Comparison of ENCODE assay signal across 14 cellular contexts in the genomic region with DNA sequence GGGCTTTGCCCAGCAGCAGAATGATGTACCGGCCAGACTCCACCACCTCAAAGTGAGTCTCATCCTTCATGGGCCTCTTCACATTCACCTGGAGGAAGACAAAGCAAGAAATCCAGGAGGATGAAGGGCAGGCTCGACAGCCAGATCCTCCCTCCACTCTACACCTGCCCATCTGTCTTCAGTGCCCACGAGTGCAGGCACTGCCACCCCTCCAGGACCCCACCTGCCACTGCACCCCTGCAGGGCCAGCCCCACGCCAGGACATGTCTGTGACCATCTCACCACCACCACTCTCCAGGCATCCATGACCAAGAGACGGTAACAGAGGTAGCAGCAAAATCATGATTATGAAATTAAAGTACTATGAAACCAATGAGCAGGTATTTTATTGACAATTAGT.
DNase-seq lines count a peak whose midpoint lies in the region; ATAC-seq, FAIRE-seq and TF ChIP-seq lines count a peak whose summit lies in the region.
"Had no signal": no experiment of that assay in that cellular context is flagged by ENCODE, and none has a peak within 500 bp of the region (broad histone marks: within the 10 kb centered on the region; RNA-seq: fewer than 3 reads in every experiment).

No MANE protein-coding gene starts in this region.

- WGBS in H9 (ENCODE audit: extremely low coverage, insufficient read length, low lambda C conversion rate) = no CpG with 5 or more reads among the region's 5 CpGs

- DNase-seq in H9 = peak; percentile 20
- no peak for DNase-seq in endothelial cell of umbilical vein (ENCODE audit: low read depth, low spot score)
- peak; percentile 71 for DNase-seq in osteocyte (ENCODE audit: extremely low spot score, unreplicated experiment)
- DNase-seq in urothelium cell line (ENCODE audit: low spot score) = no peak
- no peak for DNase-seq in colonic mucosa
- DNase-seq: ACHN; C1 segment of cervical spinal cord; Calu3; CD4-positive, alpha-beta T cell; DMS 273 treated with DMSO at 0.1 percent for 48 hours; IMR-90 had no signal

- no TSS peak for BruUV-seq in endothelial cell of umbilical vein (replicated peaks; lab: Mats Ljungman, UMichigan)

- H3K4me2 ChIP-seq in H9 (ENCODE audit: insufficient read depth, insufficient read length, low read length) = no peak overlapping the region
- H3K4me2 ChIP-seq in endothelial cell of umbilical vein (ENCODE audit: insufficient read depth, low read length) = no peak overlapping the region

- H3K9me3 Mint-ChIP-seq in H9 (peaks cover 9 to 10% of the 10 kb centered on the region in 2 experiments; a peak in 3 of 5 replicates), osteocyte (ENCODE audit: unreplicated experiment) (peaks cover 4% of the 10 kb centered on the region)

- H2AFZ ChIP-seq in H9 (ENCODE audit: low read length) (no peak overlapping the region), endothelial cell of umbilical vein (ENCODE audit: low read depth, low read length) (no peak overlapping the region)

- no peak overlapping the region for H3K4ac ChIP-seq in H9 (ENCODE audit: low read depth, low read length)

- no peak overlapping the region for H2BK15ac ChIP-seq in H9 (ENCODE audit: low read depth, low read length)

- FAIRE-seq in endothelial cell of umbilical vein (lab: Jason Lieb, UNC) (no peak), urothelium cell line (lab: Jason Lieb, UNC) (peak; percentile 79)

- no peaks in the 10 kb centered on the region for H3K9me1 ChIP-seq in endothelial cell of umbilical vein (replicated peaks; ENCODE audit: control insufficient read depth, extremely low read depth, insufficient read depth, low read length)

- H3K9ac ChIP-seq in H9 (ENCODE audit: extremely low read depth, insufficient read length, low read length) = no peak overlapping the region
- no peak overlapping the region for H3K9ac ChIP-seq in endothelial cell of umbilical vein (replicated peaks; ENCODE audit: extremely low read depth, insufficient read depth, low read length)
- no peak overlapping the region for H3K9ac ChIP-seq in colonic mucosa (ENCODE audit: low read depth in 2 of 2, low read length in 2 of 2)

- POLR2A ChIA-PET in endothelial cell of umbilical vein (lab: Charles Lee) = no interaction called here

- H3K27ac ChIP-seq in H9 (ENCODE audit: insufficient read length, low read depth, low read length) (no peak overlapping the region), endothelial cell of umbilical vein (ENCODE audit: insufficient read depth, low read depth, low read length) (no peak overlapping the region), colonic mucosa (no peak overlapping the region)

- no peak overlapping the region for H4K91ac ChIP-seq in H9 (ENCODE audit: insufficient read length, low read depth, low read length)

- intact Hi-C loops in endothelial cell of umbilical vein (cut with micrococcal nuclease) = no loop called here
- intact Hi-C loops in colonic mucosa (cut with DNase I) = no loop called here

- H3K56ac ChIP-seq in H9 (ENCODE audit: insufficient read length, low read depth, low read length) = no peak overlapping the region

- no peak overlapping the region for H3K27ac Mint-ChIP-seq in H9
- H3K27ac Mint-ChIP-seq in osteocyte (ENCODE audit: unreplicated experiment) = no peak overlapping the region
- H3K27ac Mint-ChIP-seq: B cell; CD4-positive, alpha-beta T cell had no signal

- no peaks in the 10 kb centered on the region for H3K79me1 ChIP-seq in H9 (ENCODE audit: insufficient read depth, low read depth, low read length, poor library complexity, severe bottlenecking)

- dilution Hi-C loops in endothelial cell of umbilical vein (cut with MboI; ENCODE audit: extremely low pct_ligation_motif_present, low sequenced_read_pairs) = no loop called here

- H3K18ac ChIP-seq in H9 (ENCODE audit: insufficient read length, low read depth, low read length) = no peak overlapping the region

- H3K9me3 ChIP-seq in H9 (ENCODE audit: control insufficient read depth, low read depth, low read length) = no peaks in the 10 kb centered on the region
- no peaks in the 10 kb centered on the region for H3K9me3 ChIP-seq in endothelial cell of umbilical vein (replicated peaks; ENCODE audit: control insufficient read depth, insufficient read depth, low read length)
- H3K9me3 ChIP-seq in colonic mucosa = no peaks in the 10 kb centered on the region

- H3K36me3 ChIP-seq in endothelial cell of umbilical vein (ENCODE audit: control insufficient read depth in 2 of 2, extremely low read depth in 1 of 2, insufficient read depth in 2 of 2, low read length in 2 of 2) (peaks cover 49 to 67% of the 10 kb centered on the region in 2 experiments), colonic mucosa (no peaks in the 10 kb centered on the region)

- no peaks in the 10 kb centered on the region for H3K27me3 ChIP-seq in H9 (ENCODE audit: insufficient read depth, low read length)
- no peaks in the 10 kb centered on the region for H3K27me3 ChIP-seq in endothelial cell of umbilical vein (ENCODE audit: control insufficient read depth in 2 of 2, insufficient read depth in 2 of 2, low read length in 2 of 2)
- no peaks in the 10 kb centered on the region for H3K27me3 ChIP-seq in colonic mucosa

- H3K4me1 ChIP-seq in H9 (ENCODE audit: insufficient read depth, low read length) (no peaks in the 10 kb centered on the region), endothelial cell of umbilical vein (ENCODE audit: control insufficient read depth, extremely low read depth, insufficient read depth, low read length) (peaks cover 23% of the 10 kb centered on the region), colonic mucosa (no peaks in the 10 kb centered on the region)

- peaks cover 4% of the 10 kb centered on the region for H3K27me3 Mint-ChIP-seq in H9 (ENCODE audit: low read depth)
- H3K27me3 Mint-ChIP-seq in osteocyte (ENCODE audit: unreplicated experiment) = peaks cover 17% of the 10 kb centered on the region

- H2BK5ac ChIP-seq in H9 (ENCODE audit: insufficient read length, low read length) = no peak overlapping the region

- no peak overlapping the region for H2BK120ac ChIP-seq in H9 (ENCODE audit: low read depth, low read length, poor library complexity, severe bottlenecking)

- H3K36me3 Mint-ChIP-seq in H9 (ENCODE audit: insufficient read depth in 1 of 3, low read depth in 3 of 3) (peaks cover 0 to 8% (median 0%) of the 10 kb centered on the region in 3 experiments; a peak in 4 of 7 replicates), osteocyte (ENCODE audit: unreplicated experiment) (no peaks in the 10 kb centered on the region)

- no peak overlapping the region for H3K4me3 Mint-ChIP-seq in H9
- H3K4me3 Mint-ChIP-seq in osteocyte (ENCODE audit: unreplicated experiment) = no peak overlapping the region
- H3K4me3 Mint-ChIP-seq: B cell; CD4-positive, alpha-beta T cell had no signal

- no peak overlapping the region for H3K14ac ChIP-seq in H9 (ENCODE audit: insufficient read depth, low read length)

- H2BK20ac ChIP-seq in H9 (ENCODE audit: low read depth, low read length, poor library complexity, severe bottlenecking) = no peak overlapping the region

- no peak overlapping the region for H3T11ph ChIP-seq in H9 (ENCODE audit: low read length)

- H4K5ac ChIP-seq in H9 (ENCODE audit: insufficient read length, low read depth, low read length) = no peak overlapping the region

- H3K4me1 Mint-ChIP-seq in H9 (peaks cover 0 to 7% of the 10 kb centered on the region in 2 experiments; a peak in 1 of 4 replicates), osteocyte (ENCODE audit: unreplicated experiment) (no peaks in the 10 kb centered on the region)
- H3K4me1 Mint-ChIP-seq: B cell had no signal

- H3K79me2 ChIP-seq in H9 (ENCODE audit: insufficient read depth, low read length) = no peaks in the 10 kb centered on the region
- H3K79me2 ChIP-seq in endothelial cell of umbilical vein (ENCODE audit: control insufficient read depth, insufficient read depth, low read length) = peaks cover 16% of the 10 kb centered on the region

- no peak overlapping the region for H3K23ac ChIP-seq in H9 (ENCODE audit: insufficient read length, low read depth, low read length)

- no peaks in the 10 kb centered on the region for H3K23me2 ChIP-seq in H9 (ENCODE audit: insufficient read length, low read depth, low read length, poor library complexity, severe bottlenecking)

- no peaks in the 10 kb centered on the region for H4K20me1 ChIP-seq in H9 (ENCODE audit: control insufficient read depth, insufficient read depth, insufficient read length)
- H4K20me1 ChIP-seq in endothelial cell of umbilical vein (replicated peaks; ENCODE audit: control insufficient read depth, extremely low read depth, insufficient read depth, low read length) = no peaks in the 10 kb centered on the region

- H2AK5ac ChIP-seq in H9 (ENCODE audit: insufficient read length, low read length) = no peak overlapping the region

- no peak overlapping the region for H4K8ac ChIP-seq in H9 (replicated peaks; ENCODE audit: insufficient read length, low read depth, low read length)

- CTCF ChIA-PET in endothelial cell of umbilical vein (lab: Charles Lee) = no interaction called here

- no peak overlapping the region for H2BK12ac ChIP-seq in H9 (ENCODE audit: insufficient read length, low read depth, low read length)

- TF ChIP-seq CTCF in H9 (conservative IDR thresholded peaks at IDR 0.05) (no peak), endothelial cell of umbilical vein (IDR thresholded peaks at IDR 0.05; ENCODE audit: extremely low read depth in 1 of 2, insufficient read depth in 1 of 2, low read depth in 1 of 2, low read length in 2 of 2) (no peak), osteocyte (IDR thresholded peaks at IDR 0.05) (no peak), colonic mucosa (IDR thresholded peaks at IDR 0.05) (no peak)

- TF ChIP-seq POLR2A in endothelial cell of umbilical vein (IDR thresholded peaks at IDR 0.05; ENCODE audit: low read depth, low read length) = peak; percentile 3

- H3K4me3 ChIP-seq in endothelial cell of umbilical vein (replicated peaks in 1 of 3; ENCODE audit: insufficient read depth in 1 of 3, low read depth in 1 of 3, low read length in 3 of 3) = no peak overlapping the region
- H3K4me3 ChIP-seq in colonic mucosa = no peak overlapping the region

- ATAC-seq in HG02763 (IDR thresholded peaks at IDR 0.05; ENCODE audit: unreplicated experiment) (no peak), HG02884 (IDR thresholded peaks at IDR 0.05; ENCODE audit: unreplicated experiment) (no peak)

TF ChIP-seq in endothelial cell of umbilical vein, 7 proteins besides CTCF, POLR2A, EP300 and RAD21 (continues in another document):
- TF ChIP-seq GATA2 (IDR thresholded peaks at IDR 0.05; ENCODE audit: insufficient read depth, insufficient read length, low read depth, low read length) (no peak), FOS (IDR thresholded peaks at IDR 0.05; ENCODE audit: borderline replicate concordance, insufficient read depth, low read length) (no peak), EZH2 (IDR thresholded peaks at IDR 0.05; ENCODE audit: borderline replicate concordance, low read depth, low read length, severe bottlenecking) (no peak), JUN (IDR thresholded peaks at IDR 0.05; ENCODE audit: borderline replicate concordance, insufficient read depth, insufficient read length, low read depth) (no peak), POLR2AphosphoS5 (IDR thresholded peaks at IDR 0.05; ENCODE audit: insufficient read depth, low read depth, low read length) (no peak)
- TF ChIP-seq, protein P1, sequence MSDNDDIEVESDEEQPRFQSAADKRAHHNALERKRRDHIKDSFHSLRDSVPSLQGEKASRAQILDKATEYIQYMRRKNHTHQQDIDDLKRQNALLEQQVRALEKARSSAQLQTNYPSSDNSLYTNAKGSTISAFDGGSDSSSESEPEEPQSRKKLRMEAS (IDR thresholded peaks at IDR 0.05; ENCODE audit: insufficient read depth, insufficient read length) = no peak

Comparison
In these comparisons a context has a peak if more than half of its experiments do, and no peak if none do; other contexts are left out.
1. DNase-seq: peak in H9 (single experiment) and osteocyte (single experiment); none in endothelial cell of umbilical vein (single experiment), urothelium cell line (single experiment) and colonic mucosa (single experiment).